ENCODE assay signal across 8 cellular contexts in genomic region chr15:65790692-65791334, GRCh38. TPM values are rescaled to one million over a fixed set of nuclear protein-coding genes. Genes with fewer than 3 reads are reported as not detected.
DNase-seq lines count a peak whose midpoint lies in the region; ATAC-seq, FAIRE-seq and TF ChIP-seq lines count a peak whose summit lies in the region.

No MANE protein-coding gene starts in this region.

- no peak for TF ChIP-seq POLR2A in GM12891 (IDR thresholded peaks at IDR 0.05; ENCODE audit: low read depth, low read length)

- no peaks in the 10 kb centered on the region for H3K9me3 ChIP-seq in neural progenitor cell (ENCODE audit: low read depth)

- FAIRE-seq in GM12891 (lab: Jason Lieb, UNC), result peak; percentile 20

- peak overlapping the region; percentile 68 for H3K4me3 ChIP-seq in neural progenitor cell

- no peak for ATAC-seq in GM21381 (IDR thresholded peaks at IDR 0.05; ENCODE audit: unreplicated experiment)
- no peak for ATAC-seq in GM19395 (IDR thresholded peaks at IDR 0.05; ENCODE audit: unreplicated experiment)

- no peak overlapping the region for H3K9ac ChIP-seq in neural progenitor cell

- no peaks in the 10 kb centered on the region for H3K9me3 Mint-ChIP-seq in neural progenitor cell

- H3K27ac Mint-ChIP-seq in neural progenitor cell, result no peak overlapping the region

- H3F3A ChIP-seq in neural progenitor cell (ENCODE audit: low read depth), result peaks cover 19% of the 10 kb centered on the region

- TF ChIP-seq CTCF in 22Rv1 (IDR thresholded peaks at IDR 0.05), result no peak
- no peak for TF ChIP-seq CTCF in neural progenitor cell (IDR thresholded peaks at IDR 0.05)

- H3K36me3 Mint-ChIP-seq in neural progenitor cell, result no peaks in the 10 kb centered on the region

- H3K27ac ChIP-seq in 22Rv1 (peak overlapping the region; percentile 82), epithelial cell of prostate (peak overlapping the region; percentile 82), neural progenitor cell (no peak overlapping the region)

- no peaks in the 10 kb centered on the region for H3K79me2 ChIP-seq in neural progenitor cell (ENCODE audit: low read depth)

- peaks cover 15% of the 10 kb centered on the region for H3K4me1 Mint-ChIP-seq in neural progenitor cell

- peaks cover 7% of the 10 kb centered on the region for H3K4me1 ChIP-seq in neural progenitor cell

- H2AFZ ChIP-seq in neural progenitor cell (replicated peaks), result peak overlapping the region; percentile 91

- H3K36me3 ChIP-seq in neural progenitor cell, result no peaks in the 10 kb centered on the region

- H4K20me1 ChIP-seq in neural progenitor cell (ENCODE audit: low read depth), result no peaks in the 10 kb centered on the region

- H3K27me3 ChIP-seq in neural progenitor cell, result peaks cover 10% of the 10 kb centered on the region

- peak overlapping the region; percentile 80 for H3K4me2 ChIP-seq in neural progenitor cell

- DNase-seq in GM12891 (ENCODE audit: insufficient read length, low spot score) (no peak), SIG-M5 treated with dmso at 0.1 percent for 504 hours (lab: John Stamatoyannopoulos, UW; ENCODE audit: unreplicated experiment) (peak; percentile 85), epithelial cell of prostate (ENCODE audit: low read depth, low spot score) (no peak), neural progenitor cell (ENCODE audit: low spot score) (peak; percentile 8), foreskin melanocyte (no peak)

- no peaks in the 10 kb centered on the region for H3K27me3 Mint-ChIP-seq in neural progenitor cell (ENCODE audit: insufficient read depth, low read depth)

- H3K4me3 Mint-ChIP-seq in neural progenitor cell, result peak overlapping the region; percentile 84

TF ChIP-seq in GM12891, 5 proteins besides CTCF, POLR2A, EP300 and RAD21:
- TF ChIP-seq POU2F2 (IDR thresholded peaks at IDR 0.05; ENCODE audit: low read depth, low read length) (no peak), SPI1 (IDR thresholded peaks at IDR 0.05; ENCODE audit: low read depth, low read length) (no peak), PAX5 (IDR thresholded peaks at IDR 0.05; ENCODE audit: insufficient read depth, low read length, severe bottlenecking) (no peak), POLR2AphosphoS5 (IDR thresholded peaks at IDR 0.05; ENCODE audit: low read depth, low read length) (no peak), TAF1 (IDR thresholded peaks at IDR 0.05; ENCODE audit: low read depth, low read length) (no peak)

RNA-seq across cellular contexts. Expression of gene DENND4A, which starts 1.3 kb away (rescaled TPM):
- polyA plus RNA-seq in GM12891 (2012; ENCODE audit: low read depth, missing spikeins), result 17.3 TPM
- total RNA-seq in neural progenitor cell (ENCODE audit: low replicate concordance), result 3.7 and 4.8 TPM in 2 replicates

Comparison
In these comparisons a context has a peak if more than half of its experiments do, and no peak if none do; other contexts are left out.
1. DNase-seq: peak in SIG-M5 treated with dmso at 0.1 percent for 504 hours (single experiment) and neural progenitor cell (single experiment); none in GM12891 (single experiment), epithelial cell of prostate (single experiment) and foreskin melanocyte (single experiment).